8 cellular contexts compared by ENCODE assay signal in genomic region chr7:66140924-66141323, GRCh38. TPM values are rescaled to one million over a fixed set of nuclear protein-coding genes. Genes with fewer than 3 reads are reported as not detected.
DNase-seq lines count a peak whose midpoint lies in the region; TF ChIP-seq lines count a peak whose summit lies in the region.

No MANE protein-coding gene starts in this region.

- TF ChIP-seq POLR2A in breast epithelium (IDR thresholded peaks at IDR 0.05): no peak

- CTCF ChIA-PET in AG04449 (lab: Yijun Ruan, JAX): interaction anchor here (0.7 to 4.4 kb wide), 28 partner anchors 8 to 382 kb away, joined by 3 to 19 read pairs (median 4); no protein-coding TSS in a partner anchor
- CTCF ChIA-PET in activated CD4-positive, alpha-beta T cell treated with anti-CD3 and anti-CD28 coated beads, Interleukin-2, amount 10 ng/mL, durations not matched to agents 7 days and 5 days (lab: Charles Lee): interaction anchor here (0.6 kb wide), 1 partner anchor 447 kb away, joined by 3 read pairs; no protein-coding TSS in a partner anchor

- DNase-seq in AG04449 (ENCODE audit: low read depth, low spot score) (no peak), LHCN-M2 (ENCODE audit: low read depth) (peak; percentile 68), breast epithelium (ENCODE audit: low spot score in 2 of 2) (peak; percentile 44 to 65), kidney epithelial cell (ENCODE audit: low read depth) (no peak), superior temporal gyrus (ENCODE audit: extremely low spot score) (peak; percentile 80), T-helper 1 cell (no peak), CD14-positive monocyte (ENCODE audit: low spot score) (no peak)
- no peak for DNase-seq in activated CD4-positive, alpha-beta T cell treated with anti-CD3 and anti-CD28 coated beads, Interleukin-2, amount 10 ng/mL, durations not matched to agents 7 days and 5 days

- POLR2A ChIA-PET in AG04449 (lab: Yijun Ruan, JAX): interaction anchor here (1.7 kb wide), 1 partner anchor 353 kb away, joined by 5 read pairs; no protein-coding TSS in a partner anchor
- POLR2A ChIA-PET in activated CD4-positive, alpha-beta T cell treated with anti-CD3 and anti-CD28 coated beads, Interleukin-2, amount 10 ng/mL, durations not matched to agents 7 days and 5 days (lab: Charles Lee): no interaction called here

- H3K36me3 Mint-ChIP-seq in CD14-positive monocyte: peaks cover 84 to 95% of the 10 kb centered on the region in 2 donors
- peaks cover 52% of the 10 kb centered on the region for H3K36me3 Mint-ChIP-seq in activated CD4-positive, alpha-beta T cell treated with anti-CD3 and anti-CD28 coated beads, Interleukin-2, amount 10 ng/mL, durations not matched to agents 7 days and 5 days (ENCODE audit: low read depth)

- H3K9me3 Mint-ChIP-seq in CD14-positive monocyte: no peaks in the 10 kb centered on the region
- no peaks in the 10 kb centered on the region for H3K9me3 Mint-ChIP-seq in activated CD4-positive, alpha-beta T cell treated with anti-CD3 and anti-CD28 coated beads, Interleukin-2, amount 10 ng/mL, durations not matched to agents 7 days and 5 days

- no peak overlapping the region for H3K27ac Mint-ChIP-seq in CD14-positive monocyte
- no peak overlapping the region for H3K27ac Mint-ChIP-seq in activated CD4-positive, alpha-beta T cell treated with anti-CD3 and anti-CD28 coated beads, Interleukin-2, amount 10 ng/mL, durations not matched to agents 7 days and 5 days

- H3K27ac ChIP-seq in breast epithelium: peak overlapping the region in 1 of 2 donors; percentile 27

- H3K4me3 ChIP-seq in AG04449 (ENCODE audit: low read depth, low read length) (no peak overlapping the region), breast epithelium (no peak overlapping the region), kidney epithelial cell (ENCODE audit: low read depth, low read length) (no peak overlapping the region)

- no peaks in the 10 kb centered on the region for H3K4me1 Mint-ChIP-seq in CD14-positive monocyte
- H3K4me1 Mint-ChIP-seq in activated CD4-positive, alpha-beta T cell treated with anti-CD3 and anti-CD28 coated beads, Interleukin-2, amount 10 ng/mL, durations not matched to agents 7 days and 5 days: peaks cover 1% of the 10 kb centered on the region

- H3K4me1 ChIP-seq in breast epithelium: peaks cover 0 to 7% of the 10 kb centered on the region in 2 donors

- H3K9me3 ChIP-seq in breast epithelium: no peaks in the 10 kb centered on the region

- TF ChIP-seq CTCF in AG04449 (IDR thresholded peaks at IDR 0.05; ENCODE audit: insufficient read depth, low read length, missing control alignments) (peak; percentile 74), breast epithelium (IDR thresholded peaks at IDR 0.05) (peak; percentile 12 to 40 (median 31)), kidney epithelial cell (IDR thresholded peaks at IDR 0.05; ENCODE audit: insufficient read depth, low read length, poor library complexity, severe bottlenecking) (peak; percentile 71), CD14-positive monocyte (IDR thresholded peaks at IDR 0.05) (no peak)

- peaks cover 0 to 1% (median 0%) of the 10 kb centered on the region in 3 donors for H3K27me3 Mint-ChIP-seq in CD14-positive monocyte (ENCODE audit: low read depth in 3 of 3)
- H3K27me3 Mint-ChIP-seq in activated CD4-positive, alpha-beta T cell treated with anti-CD3 and anti-CD28 coated beads, Interleukin-2, amount 10 ng/mL, durations not matched to agents 7 days and 5 days: no peaks in the 10 kb centered on the region

- intact Hi-C loops in breast epithelium (cut with DNase I; ENCODE audit: low total_unique reads) (no loop called here), CD14-positive monocyte (cut with micrococcal nuclease) (no loop called here)

- H3K4me3 Mint-ChIP-seq in CD14-positive monocyte: no peak overlapping the region
- H3K4me3 Mint-ChIP-seq in activated CD4-positive, alpha-beta T cell treated with anti-CD3 and anti-CD28 coated beads, Interleukin-2, amount 10 ng/mL, durations not matched to agents 7 days and 5 days: no peak overlapping the region

- no peaks in the 10 kb centered on the region for H3K36me3 ChIP-seq in breast epithelium
- peaks cover 2% of the 10 kb centered on the region for H3K36me3 ChIP-seq in kidney epithelial cell (ENCODE audit: control insufficient read depth, insufficient read depth, low read length)

- H3K27me3 ChIP-seq in breast epithelium: no peaks in the 10 kb centered on the region
- no peaks in the 10 kb centered on the region for H3K27me3 ChIP-seq in kidney epithelial cell (ENCODE audit: control insufficient read depth, insufficient read depth, low read length)

RNA-seq across cellular contexts. Expression of gene CRCP, which starts 26.3 kb away (rescaled TPM):
- total RNA-seq in LHCN-M2 (2014; rRNA removed): 33.7 and 37.9 TPM in 2 replicates
- polyA plus RNA-seq in LHCN-M2 (2012): 35.5 TPM
- total RNA-seq in breast epithelium: 10 to 100 TPM; 31.5 to 49.8 (median 41.3) TPM
- 34.2 and 38.5 TPM in 2 replicates for total RNA-seq in kidney epithelial cell
- polyA plus RNA-seq in CD14-positive monocyte: 10 to 100 TPM; 14.0 to 15.5 TPM
- total RNA-seq in activated CD4-positive, alpha-beta T cell treated with anti-CD3 and anti-CD28 coated beads, Interleukin-2, amount 10 ng/mL, durations not matched to agents 7 days and 5 days: 10 to 100 TPM; 29.4 to 31.4 TPM

Comparison
In these comparisons a context has a peak if more than half of its experiments do, and no peak if none do; other contexts are left out.
1. DNase-seq: peak in LHCN-M2 (single experiment), breast epithelium (2 of 2) and superior temporal gyrus (single experiment); none in AG04449 (single experiment), kidney epithelial cell (single experiment), T-helper 1 cell (0 of 5), CD14-positive monocyte (single experiment) and activated CD4-positive, alpha-beta T cell treated with anti-CD3 and anti-CD28 coated beads, Interleukin-2, amount 10 ng/mL, durations not matched to agents 7 days and 5 days (single experiment).